Comparison of ENCODE assay signal across 9 cellular contexts in the genomic region with DNA sequence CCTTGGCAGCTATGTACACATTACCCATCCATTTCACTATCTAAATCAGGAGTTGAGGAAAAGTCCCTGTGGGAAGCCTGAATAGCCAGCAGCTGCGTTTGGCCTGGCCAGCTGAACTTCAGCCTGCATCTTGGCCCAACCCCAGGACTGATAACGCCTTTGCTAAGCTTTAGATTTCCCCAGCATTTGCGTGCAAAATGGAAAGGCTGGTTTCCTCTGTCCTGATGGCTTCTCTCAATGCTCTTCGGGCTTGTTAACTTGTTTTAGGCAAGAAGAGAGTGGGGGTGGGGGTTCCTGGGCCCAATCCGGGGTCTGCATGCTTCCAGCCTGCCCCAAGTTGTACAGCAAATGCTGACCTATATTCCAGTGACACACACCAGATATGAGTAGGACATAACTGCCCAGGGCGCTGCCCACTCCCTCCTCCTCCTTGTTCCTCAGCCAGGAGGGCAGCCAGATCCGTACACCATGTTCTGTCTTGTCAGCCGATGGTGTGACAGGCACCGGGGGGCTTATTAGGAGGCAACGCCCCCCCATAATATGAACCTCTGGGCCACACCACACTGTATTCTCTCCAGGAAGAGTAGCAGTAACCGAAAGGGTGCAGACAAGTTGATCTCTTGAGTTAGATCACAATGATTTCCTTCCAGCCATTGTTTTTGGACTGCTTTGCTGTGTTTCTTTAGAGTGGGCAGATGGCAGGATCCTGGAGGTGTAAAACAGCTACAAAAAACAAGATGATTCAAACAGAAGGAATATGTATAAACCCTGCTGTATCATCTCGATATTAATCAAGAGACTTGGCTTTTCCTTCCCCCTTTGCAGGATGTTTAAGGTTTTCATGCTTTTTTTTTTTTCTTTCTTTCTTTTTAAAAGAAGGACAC.
DNase-seq lines count a peak whose midpoint lies in the region; ATAC-seq and TF ChIP-seq lines count a peak whose summit lies in the region.
"Had no signal": no experiment of that assay in that cellular context is flagged by ENCODE, and none has a peak within 500 bp of the region (broad histone marks: within the 10 kb centered on the region; RNA-seq: fewer than 3 reads in every experiment).

No MANE protein-coding gene starts in this region.

- no peaks in the 10 kb centered on the region for H3K27me3 ChIP-seq in lung (ENCODE audit: control insufficient read depth, insufficient read depth)
- H3K27me3 ChIP-seq in tibial artery = no peaks in the 10 kb centered on the region

- 44 to 74% methylated on average over 12 of the region's 12 CpGs for WGBS in lung, 2 donors

- peaks cover 9 to 21% of the 10 kb centered on the region in 2 donors for H3K4me1 ChIP-seq in lung (ENCODE audit: control insufficient read depth in 2 of 2, insufficient read depth in 2 of 2, low read length in 2 of 2)
- H3K4me1 ChIP-seq in tibial artery = peaks cover 0 to 45% (median 30%) of the 10 kb centered on the region in 4 donors

- peaks cover 13% of the 10 kb centered on the region for H3K4me1 Mint-ChIP-seq in activated CD8-positive, alpha-beta memory T cell treated with anti-CD3 and anti-CD28 coated beads, Interleukin-2, amount 10 ng/mL, durations not matched to agents 7 days and 5 days

- H3K4me3 ChIP-seq in lung (no peak overlapping the region), tibial artery (peak overlapping the region in 1 of 2 donors; percentile 13)

- TF ChIP-seq CTCF in lung (IDR thresholded peaks at IDR 0.05; ENCODE audit: control extremely low read depth, extremely low read depth) (no peak), tibial artery (IDR thresholded peaks at IDR 0.05) (no peak)

- H3K36me3 Mint-ChIP-seq in activated CD8-positive, alpha-beta memory T cell treated with anti-CD3 and anti-CD28 coated beads, Interleukin-2, amount 10 ng/mL, durations not matched to agents 7 days and 5 days = peaks cover 4% of the 10 kb centered on the region

- peak overlapping the region; percentile 59 to 95 for H3K27ac ChIP-seq in lung (ENCODE audit: low read depth in 1 of 2, low read length in 1 of 2)
- peak overlapping the region; percentile 63 to 64 for H3K27ac ChIP-seq in tibial artery

- peak; percentile 39 for ATAC-seq in lung (ENCODE audit: insufficient read depth, low FRiP score)
- no peak for ATAC-seq in activated CD8-positive, alpha-beta memory T cell treated with anti-CD3 and anti-CD28 coated beads, Interleukin-2, amount 10 ng/mL, durations not matched to agents 7 days and 5 days

- intact Hi-C loops in tibial artery (cut with DNase I; ENCODE audit: low total_unique reads) = no loop called here

- no peak overlapping the region for H3K4me3 Mint-ChIP-seq in activated CD8-positive, alpha-beta memory T cell treated with anti-CD3 and anti-CD28 coated beads, Interleukin-2, amount 10 ng/mL, durations not matched to agents 7 days and 5 days

- DNase-seq in NCI-H226 = peak; percentile 93
- DNase-seq in dermis blood vessel endothelial cell = peak; percentile 79
- peak; percentile 42 for DNase-seq in lung (ENCODE audit: low spot score)
- DNase-seq in tibial artery = peak; percentile 54 to 72
- no peak for DNase-seq in activated T-cell treated with anti-CD3 and anti-CD28 coated beads, Interleukin-2, amount 50 U/mL, for 1 hour
- DNase-seq in activated CD8-positive, alpha-beta memory T cell treated with anti-CD3 and anti-CD28 coated beads, Interleukin-2, amount 10 ng/mL, durations not matched to agents 7 days and 5 days = no peak
- DNase-seq in NCI-H1436 (lab: John Stamatoyannopoulos, UW) = no peak
- no peak for DNase-seq in dedifferentiated amniotic fluid mesenchymal stem cell (ENCODE audit: extremely low spot score)
- DNase-seq: amniotic stem cell had no signal

- peaks cover 3% of the 10 kb centered on the region for H3K9me3 Mint-ChIP-seq in activated CD8-positive, alpha-beta memory T cell treated with anti-CD3 and anti-CD28 coated beads, Interleukin-2, amount 10 ng/mL, durations not matched to agents 7 days and 5 days (ENCODE audit: low read depth)

- no peaks in the 10 kb centered on the region for H3K27me3 Mint-ChIP-seq in activated CD8-positive, alpha-beta memory T cell treated with anti-CD3 and anti-CD28 coated beads, Interleukin-2, amount 10 ng/mL, durations not matched to agents 7 days and 5 days

- H3K27ac Mint-ChIP-seq in activated CD8-positive, alpha-beta memory T cell treated with anti-CD3 and anti-CD28 coated beads, Interleukin-2, amount 10 ng/mL, durations not matched to agents 7 days and 5 days = no peak overlapping the region

- CTCF ChIA-PET in activated CD8-positive, alpha-beta memory T cell treated with anti-CD3 and anti-CD28 coated beads, Interleukin-2, amount 10 ng/mL, durations not matched to agents 7 days and 5 days (lab: Charles Lee) = no interaction called here

- H3K36me3 ChIP-seq in lung (ENCODE audit: control insufficient read depth in 2 of 2, insufficient read depth in 2 of 2, low read length in 2 of 2) = no peaks in the 10 kb centered on the region
- H3K36me3 ChIP-seq in tibial artery = no peaks in the 10 kb centered on the region

- no peaks in the 10 kb centered on the region for H3K9me3 ChIP-seq in lung (ENCODE audit: control insufficient read depth in 2 of 2, insufficient read depth in 1 of 2, low read length in 1 of 2)
- H3K9me3 ChIP-seq in tibial artery = no peaks in the 10 kb centered on the region

Comparison
In these comparisons a context has a peak if more than half of its experiments do, and no peak if none do; other contexts are left out.
1. DNase-seq: peak in NCI-H226 (single experiment), dermis blood vessel endothelial cell (single experiment), lung (single experiment) and tibial artery (2 of 2); none in activated T-cell treated with anti-CD3 and anti-CD28 coated beads, Interleukin-2, amount 50 U/mL, for 1 hour (single experiment), activated CD8-positive, alpha-beta memory T cell treated with anti-CD3 and anti-CD28 coated beads, Interleukin-2, amount 10 ng/mL, durations not matched to agents 7 days and 5 days (single experiment), NCI-H1436 (single experiment) and dedifferentiated amniotic fluid mesenchymal stem cell (single experiment).